Comparison of ENCODE assay signal across 1 cellular context in genomic region chr17:31492880-31493655, GRCh38.
TF ChIP-seq lines count a peak whose summit lies in the region.

No MANE protein-coding gene starts in this region.

TF ChIP-seq in GM12878, 131 proteins besides CTCF, POLR2A, EP300 and RAD21 (continued from another document):
- TF ChIP-seq REST (IDR thresholded peaks at IDR 0.05; ENCODE audit: low read depth, low read length) (no peak), IRF4 (IDR thresholded peaks at IDR 0.05; ENCODE audit: low read depth, low read length) (peak; percentile 59; the same call in 1 of the 2 replicates), CEBPB (IDR thresholded peaks at IDR 0.05; ENCODE audit: borderline replicate concordance in 1 of 2, low read depth in 2 of 2, low read length in 2 of 2) (no peak), ZNF207 (IDR thresholded peaks at IDR 0.05; ENCODE audit: borderline replicate concordance) (no peak), ZZZ3 (IDR thresholded peaks at IDR 0.05; ENCODE audit: control insufficient read depth, insufficient read length, low read depth) (no peak), HCFC1 (IDR thresholded peaks at IDR 0.05; ENCODE audit: low read length) (no peak), SIN3A (IDR thresholded peaks at IDR 0.05; ENCODE audit: low read depth, low read length) (no peak), SMAD1 (IDR thresholded peaks at IDR 0.05; ENCODE audit: low read depth, partially characterized antibody) (no peak), IRF3 (IDR thresholded peaks at IDR 0.05) (no peak), POLR2AphosphoS2 (IDR thresholded peaks at IDR 0.05; ENCODE audit: low read depth, low read length) (no peak), RELA (IDR thresholded peaks at IDR 0.05; ENCODE audit: borderline replicate concordance, partially characterized antibody) (no peak), CHD1 (IDR thresholded peaks at IDR 0.05; ENCODE audit: low read depth, low read length) (no peak), ZBTB33 (IDR thresholded peaks at IDR 0.05) (no peak), ZSCAN29 (IDR thresholded peaks at IDR 0.05) (no peak), IRF5 (IDR thresholded peaks at IDR 0.05; ENCODE audit: borderline replicate concordance) (no peak), HDAC2 (IDR thresholded peaks at IDR 0.05) (no peak), EED (IDR thresholded peaks at IDR 0.05; ENCODE audit: low read depth) (peak; percentile 92), IKZF1 (conservative IDR thresholded peaks at IDR 0.05) (peak; percentile 85), SREBF2 (IDR thresholded peaks at IDR 0.05; ENCODE audit: low read length) (no peak), TCF12 (IDR thresholded peaks at IDR 0.05; ENCODE audit: low read depth, low read length) (peak; percentile 32; the same call in 1 of the 2 replicates), CBX3 (IDR thresholded peaks at IDR 0.05; ENCODE audit: borderline replicate concordance, low read depth) (no peak), BACH1 (IDR thresholded peaks at IDR 0.05; ENCODE audit: borderline replicate concordance) (no peak), WRNIP1 (IDR thresholded peaks at IDR 0.05; ENCODE audit: borderline replicate concordance, low read depth, low read length) (no peak), MEF2B (IDR thresholded peaks at IDR 0.05; ENCODE audit: partially characterized antibody, poor library complexity, severe bottlenecking) (peak; percentile 60), POU2F2 (IDR thresholded peaks at IDR 0.05; ENCODE audit: borderline replicate concordance, low read depth, low read length) (peak; percentile 34; the same call in 1 of the 3 replicates), ZNF384 (IDR thresholded peaks at IDR 0.05; ENCODE audit: borderline replicate concordance, low read depth, low read length) (no peak), NR2C2 (IDR thresholded peaks at IDR 0.05; ENCODE audit: borderline replicate concordance, control insufficient read depth, insufficient read length, low read depth) (no peak), ZNF622 (IDR thresholded peaks at IDR 0.05) (no peak), KDM1A (IDR thresholded peaks at IDR 0.05; ENCODE audit: borderline replicate concordance) (no peak), ATF2 (IDR thresholded peaks at IDR 0.05; ENCODE audit: low read length) (peak; percentile 67; the same call in 1 of the 2 replicates), TCF7 (IDR thresholded peaks at IDR 0.05; ENCODE audit: borderline replicate concordance) (no peak), SKIL (IDR thresholded peaks at IDR 0.05; ENCODE audit: low read depth, poor library complexity, severe bottlenecking) (peak; percentile 82), POLR2AphosphoS5 (IDR thresholded peaks at IDR 0.05; ENCODE audit: low read length) (peak; percentile 39; the same call in 1 of the 2 replicates), ZNF274 (IDR thresholded peaks at IDR 0.05; ENCODE audit: insufficient read depth, insufficient read length) (no peak), FOXM1 (IDR thresholded peaks at IDR 0.05; ENCODE audit: low read depth, low read length) (peak; percentile 71; the same call in 1 of the 2 replicates), BRCA1 (IDR thresholded peaks at IDR 0.05; ENCODE audit: low read depth, low read length) (no peak), ZNF217 (IDR thresholded peaks at IDR 0.05) (no peak), TAF1 (IDR thresholded peaks at IDR 0.05; ENCODE audit: borderline replicate concordance, low read depth, low read length) (no peak), ZNF24 (IDR thresholded peaks at IDR 0.05) (0 out of 2 replicates have a peak, but pooled peaks have one; percentile 32), ZNF592 (IDR thresholded peaks at IDR 0.05) (no peak), E2F4 (IDR thresholded peaks at IDR 0.05; ENCODE audit: low read depth, low read length) (no peak), DPF2 (IDR thresholded peaks at IDR 0.05) (peak; percentile 85), STAT3 (IDR thresholded peaks at IDR 0.05; ENCODE audit: low read depth, low read length) (no peak), CREB1 (IDR thresholded peaks at IDR 0.05; ENCODE audit: low read depth) (peak; percentile 67), ATF7 (IDR thresholded peaks at IDR 0.05; ENCODE audit: low read depth) (peak; percentile 52), SREBF1 (IDR thresholded peaks at IDR 0.05; ENCODE audit: low read length) (no peak), SPI1 (IDR thresholded peaks at IDR 0.05; ENCODE audit: borderline replicate concordance, insufficient read depth, low read depth, low read length) (peak; percentile 96), TCF3 (IDR thresholded peaks at IDR 0.05; ENCODE audit: borderline replicate concordance, insufficient read depth, low read depth, low read length) (no peak)
TF ChIP-seq in GM12878: peak in this region for 43.
